Comparison of ENCODE assay signal across 9 cellular contexts in genomic region chr6:41505084-41506049, GRCh38. TPM values are rescaled to one million over a fixed set of nuclear protein-coding genes. Genes with fewer than 3 reads are reported as not detected.
A peak's percentile ranks its signal among the peaks of the same experiment; 100 is the strongest.
DNase-seq lines count a peak whose midpoint lies in the region; ATAC-seq, FAIRE-seq and TF ChIP-seq lines count a peak whose summit lies in the region.
"Had no signal": no experiment of that assay in that cellular context is flagged by ENCODE, and none has a peak within 500 bp of the region (broad histone marks: within the 10 kb centered on the region; RNA-seq: fewer than 3 reads in every experiment).

No MANE protein-coding gene starts in this region.

- no peak for FAIRE-seq in RCC 7860 (lab: Jason Lieb, UNC)
- FAIRE-seq: islet of Langerhans had no signal

- peak overlapping the region; percentile 97 for H3K4me2 ChIP-seq in BLaER1

- H3K9ac ChIP-seq in BLaER1: peak overlapping the region; percentile 39; the same call in 1 of the 2 replicates

- ATAC-seq in GM19035 (IDR thresholded peaks at IDR 0.05; ENCODE audit: unreplicated experiment) (peak; percentile 53), left lung (peak; percentile 77), GM18858 (IDR thresholded peaks at IDR 0.05; ENCODE audit: unreplicated experiment) (no peak)
- ATAC-seq in stimulated activated memory B cell treated with anti-CD40 and anti-IgM and Interleukin-4, amounts not matched to agents 10 μg/mL and 1 μg/mL and 100 μg/mL, for 72 hours: peak; percentile 91

- H3K4me3 ChIP-seq in BLaER1: peak overlapping the region; percentile 60
- peak overlapping the region; percentile 9 to 18 for H3K4me3 ChIP-seq in left lung

- peaks cover 26% of the 10 kb centered on the region for H3K4me1 Mint-ChIP-seq in stimulated activated memory B cell treated with anti-CD40 and anti-IgM and Interleukin-4, amounts not matched to agents 10 μg/mL and 1 μg/mL and 100 μg/mL, for 72 hours

- H3K27ac ChIP-seq in BLaER1 (0 out of 2 replicates have a peak overlapping the region, but pooled peaks have one; percentile 38), left lung (peak overlapping the region in 1 of 2 donors; percentile 85)

- H3K36me3 Mint-ChIP-seq in stimulated activated memory B cell treated with anti-CD40 and anti-IgM and Interleukin-4, amounts not matched to agents 10 μg/mL and 1 μg/mL and 100 μg/mL, for 72 hours: no peaks in the 10 kb centered on the region

- H3K4me1 ChIP-seq in BLaER1: peaks cover 42% of the 10 kb centered on the region
- peaks cover 27 to 30% of the 10 kb centered on the region in 2 donors for H3K4me1 ChIP-seq in left lung

- DNase-seq in NCI-H2196 treated with DMSO at 0.1 percent for 48 hours (lab: John Stamatoyannopoulos, UW; ENCODE audit: unreplicated experiment) (peak; percentile 66), dermis blood vessel endothelial cell (peak; percentile 57), left lung (peak; percentile 79 to 81), RCC 7860 (ENCODE audit: low spot score) (no peak)

- H3K27me3 Mint-ChIP-seq in stimulated activated memory B cell treated with anti-CD40 and anti-IgM and Interleukin-4, amounts not matched to agents 10 μg/mL and 1 μg/mL and 100 μg/mL, for 72 hours: peaks cover 11% of the 10 kb centered on the region

- intact Hi-C loops in left lung (cut with DNase I): no loop called here

- H4K20me1 ChIP-seq in BLaER1: peaks cover 15% of the 10 kb centered on the region; the same call in 1 of the 2 replicates

- no peaks in the 10 kb centered on the region for H3K9me3 Mint-ChIP-seq in stimulated activated memory B cell treated with anti-CD40 and anti-IgM and Interleukin-4, amounts not matched to agents 10 μg/mL and 1 μg/mL and 100 μg/mL, for 72 hours

- no peaks in the 10 kb centered on the region for H3K9me3 ChIP-seq in BLaER1
- no peaks in the 10 kb centered on the region for H3K9me3 ChIP-seq in left lung

- no peak for TF ChIP-seq CTCF in left lung (IDR thresholded peaks at IDR 0.05)

- H3K27me3 ChIP-seq in BLaER1 (peaks cover 42% of the 10 kb centered on the region), left lung (peaks cover 10 to 90% of the 10 kb centered on the region in 2 donors)

- peak overlapping the region; percentile 62 for H3K4me3 Mint-ChIP-seq in stimulated activated memory B cell treated with anti-CD40 and anti-IgM and Interleukin-4, amounts not matched to agents 10 μg/mL and 1 μg/mL and 100 μg/mL, for 72 hours

- peak overlapping the region; percentile 28 for H3K27ac Mint-ChIP-seq in stimulated activated memory B cell treated with anti-CD40 and anti-IgM and Interleukin-4, amounts not matched to agents 10 μg/mL and 1 μg/mL and 100 μg/mL, for 72 hours

- H3K36me3 ChIP-seq in BLaER1 (no peaks in the 10 kb centered on the region), left lung (no peaks in the 10 kb centered on the region)

RNA-seq across cellular contexts. Expression of gene FOXP4, which starts 40.8 kb away (rescaled TPM):
- 4.4 and 9.2 TPM in 2 replicates for total RNA-seq in dermis blood vessel endothelial cell
- 10 to 100 TPM; 26.9 to 33.7 TPM for total RNA-seq in left lung
